ENCODE assay signal across 11 cellular contexts in genomic region chr1:15326691-15327530, GRCh38.
A peak's percentile ranks its signal among the peaks of the same experiment; 100 is the strongest.
DNase-seq lines count a peak whose midpoint lies in the region; TF ChIP-seq lines count a peak whose summit lies in the region.
"Had no signal": no experiment of that assay in that cellular context is flagged by ENCODE, and none has a peak within 500 bp of the region (broad histone marks: within the 10 kb centered on the region; RNA-seq: fewer than 3 reads in every experiment).

No MANE protein-coding gene starts in this region.

- POLR2A ChIA-PET in HEK293 (lab: Yijun Ruan, JAX), result no interaction called here

- H3K27ac ChIP-seq in HEK293 (ENCODE audit: extremely low read depth, low read depth, low read length), result no peak overlapping the region

- H3K36me3 ChIP-seq in HEK293 (ENCODE audit: control insufficient read depth in 2 of 2, insufficient read depth in 1 of 2, low read length in 2 of 2), result no peaks in the 10 kb centered on the region

- DNase-seq in NCI-H69 (lab: John Stamatoyannopoulos, UW), result peak; percentile 93
- DNase-seq in fibroblast of villous mesenchyme (ENCODE audit: low read depth), result peak; percentile 79
- DNase-seq in stromal cell of bone marrow (ENCODE audit: low read depth), result peak; percentile 60
- DNase-seq in Kasumi-1 (lab: John Stamatoyannopoulos, UW), result no peak
- DNase-seq in ACHN, result no peak
- DNase-seq in activated CD4-positive, alpha-beta T cell treated with anti-CD3 and anti-CD28 coated beads, Interleukin-2, amount 50 U/mL, for 1 hour, result no peak
- no peak for DNase-seq in medulla oblongata (ENCODE audit: extremely low spot score)
- DNase-seq: activated CD4-positive, alpha-beta memory T cell treated with anti-CD3 and anti-CD28 coated beads for 36 hours; activated naive CD8-positive, alpha-beta T cell treated with anti-CD3 and anti-CD28 coated beads for 36 hours; NK-92 treated with Interleukin-12 subunit alpha and Interleukin-12 subunit beta, amount 100 ng/mL, for 24 hours had no signal

- in situ Hi-C loops in ACHN (cut with HindIII; ENCODE audit: low pct_ligation_motif_present, low pct_unique_long_range_greater_than_20kb, low sequenced_read_pairs), result no loop called here

- no peaks in the 10 kb centered on the region for H3K9me3 ChIP-seq in HEK293 (ENCODE audit: control insufficient read depth, insufficient read depth, low read depth, low read length)

- CTCF ChIA-PET in HEK293 (lab: Yijun Ruan, JAX), result no interaction called here

- peaks cover 8% of the 10 kb centered on the region for H3K4me1 ChIP-seq in HEK293 (ENCODE audit: control insufficient read depth, insufficient read depth, low read length)

- TF ChIP-seq CTCF in HEK293 (tag by site-specific recombination; IDR thresholded peaks at IDR 0.05) (no peak), fibroblast of villous mesenchyme (IDR thresholded peaks at IDR 0.05; ENCODE audit: insufficient read depth, low read depth, low read length) (no peak)

- no peak overlapping the region for H3K4me3 ChIP-seq in HEK293 (ENCODE audit: low read depth, low read length)
- peak overlapping the region; percentile 14 for H3K4me3 ChIP-seq in fibroblast of villous mesenchyme (ENCODE audit: low read depth, low read length)

TF ChIP-seq in HEK293, 187 proteins besides CTCF, POLR2A, EP300 and RAD21 (continues in another document):
- TF ChIP-seq KLF8 (tag by site-specific recombination; IDR thresholded peaks at IDR 0.05), result no peak
- peak; percentile 40; the same call in 1 of the 2 replicates for TF ChIP-seq IKZF3 (tag by site-specific recombination; IDR thresholded peaks at IDR 0.05)
- peak; percentile 96 for TF ChIP-seq ZFP69B (tag by site-specific recombination; IDR thresholded peaks at IDR 0.05)
- TF ChIP-seq ZNF521 (tag by site-specific recombination; IDR thresholded peaks at IDR 0.05), result no peak
- peak; percentile 96; the same call in 1 of the 2 replicates for TF ChIP-seq SCRT1 (tag by site-specific recombination; IDR thresholded peaks at IDR 0.05; ENCODE audit: borderline replicate concordance)
- TF ChIP-seq ZNF175 (tag by site-specific recombination; IDR thresholded peaks at IDR 0.05), result no peak
- TF ChIP-seq ZNF639 (tag by site-specific recombination; IDR thresholded peaks at IDR 0.05), result no peak
- TF ChIP-seq ZNF670 (tag by site-specific recombination; IDR thresholded peaks at IDR 0.05; ENCODE audit: low read depth), result no peak
- TF ChIP-seq HIC1 (tag by site-specific recombination; IDR thresholded peaks at IDR 0.05), result no peak
- TF ChIP-seq REPIN1 (tag by site-specific recombination; IDR thresholded peaks at IDR 0.05; ENCODE audit: low read depth), result no peak
- no peak for TF ChIP-seq ZNF837 (tag by site-specific recombination; IDR thresholded peaks at IDR 0.05)
- no peak for TF ChIP-seq ZNF530 (tag by site-specific recombination; IDR thresholded peaks at IDR 0.05; ENCODE audit: low read depth)
- no peak for TF ChIP-seq SP2 (tag by site-specific recombination; IDR thresholded peaks at IDR 0.05)
- peak; percentile 67; the same call in 1 of the 2 replicates for TF ChIP-seq ZNF610 (tag by site-specific recombination; IDR thresholded peaks at IDR 0.05; ENCODE audit: borderline replicate concordance)
- TF ChIP-seq INSM2 (tag by site-specific recombination; IDR thresholded peaks at IDR 0.05), result no peak
- no peak for TF ChIP-seq YY1 (tag by site-specific recombination; IDR thresholded peaks at IDR 0.05)
- peak; percentile 41 for TF ChIP-seq GLIS2 (tag by site-specific recombination; IDR thresholded peaks at IDR 0.05)
- TF ChIP-seq ATF2 (tag by site-specific recombination; IDR thresholded peaks at IDR 0.05; ENCODE audit: low read depth), result no peak
- no peak for TF ChIP-seq ZBTB21 (tag by site-specific recombination; IDR thresholded peaks at IDR 0.05)
- no peak for TF ChIP-seq ZNF768 (tag by site-specific recombination; IDR thresholded peaks at IDR 0.05)
- TF ChIP-seq ZNF214 (tag by site-specific recombination; IDR thresholded peaks at IDR 0.05; ENCODE audit: borderline replicate concordance), result no peak
- TF ChIP-seq ZNF785 (tag by site-specific recombination; IDR thresholded peaks at IDR 0.05), result no peak
- TF ChIP-seq ZNF398 (tag by site-specific recombination; IDR thresholded peaks at IDR 0.05), result no peak
- TF ChIP-seq TCF7L2 (IDR thresholded peaks at IDR 0.05; ENCODE audit: borderline replicate concordance, low read depth, low read length), result no peak
- TF ChIP-seq ZFP41 (tag by site-specific recombination; IDR thresholded peaks at IDR 0.05; ENCODE audit: borderline replicate concordance), result no peak
- TF ChIP-seq PRDM1 (tag by site-specific recombination; IDR thresholded peaks at IDR 0.05), result no peak

Comparison
In these comparisons a context has a peak if more than half of its experiments do, and no peak if none do; other contexts are left out.
1. DNase-seq: peak in NCI-H69 (single experiment), fibroblast of villous mesenchyme (single experiment) and stromal cell of bone marrow (single experiment); none in Kasumi-1 (0 of 2), ACHN (single experiment), activated CD4-positive, alpha-beta T cell treated with anti-CD3 and anti-CD28 coated beads, Interleukin-2, amount 50 U/mL, for 1 hour (single experiment) and medulla oblongata (single experiment).